In the genomic region with DNA sequence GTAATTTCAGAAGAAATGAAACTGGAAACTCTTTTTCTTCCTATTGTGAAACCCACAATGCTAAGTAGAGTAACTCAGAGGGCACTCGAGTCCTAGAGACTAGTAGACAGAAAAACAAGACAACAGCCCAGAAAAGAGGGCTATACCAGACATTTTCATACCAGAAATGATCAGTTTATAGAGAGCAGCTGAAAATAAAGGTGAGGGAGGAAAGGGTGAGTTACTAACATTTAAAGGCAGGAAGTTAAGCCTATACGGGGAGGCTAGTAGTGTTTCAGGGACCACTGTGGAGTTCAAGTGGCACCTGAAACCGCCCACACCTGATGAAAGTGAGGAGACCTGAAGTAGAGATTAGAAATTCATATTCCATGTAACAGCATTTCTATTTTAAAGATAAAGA, we compare ENCODE assay signal across 17 cellular contexts.
DNase-seq lines count a peak whose midpoint lies in the region; ATAC-seq and TF ChIP-seq lines count a peak whose summit lies in the region.
"Had no signal": no experiment of that assay in that cellular context is flagged by ENCODE, and none has a peak within 500 bp of the region (broad histone marks: within the 10 kb centered on the region; RNA-seq: fewer than 3 reads in every experiment).

No MANE protein-coding gene starts in this region.

- peak; percentile 44 for ATAC-seq in HG03354 (IDR thresholded peaks at IDR 0.05; ENCODE audit: poor library complexity, severe bottlenecking, unreplicated experiment)
- ATAC-seq in activated naive CD8-positive, alpha-beta T cell treated with anti-CD3 and anti-CD28 coated beads, Interleukin-2, amount 50 U/mL, for 24 hours: peak; percentile 76
- ATAC-seq: foreskin keratinocyte had no signal

- H2AK5ac ChIP-seq in mesenchymal stem cell (ENCODE audit: low read length, severe bottlenecking): no peak overlapping the region

- H3K4me3 Mint-ChIP-seq in activated CD4-positive, alpha-beta T cell treated with anti-CD3 and anti-CD28 coated beads, Interleukin-2, amount 10 ng/mL, durations not matched to agents 24 days and 14 days: peak overlapping the region; percentile 56
- peak overlapping the region; percentile 59 for H3K4me3 Mint-ChIP-seq in activated naive CD8-positive, alpha-beta T cell treated with anti-CD3 and anti-CD28 coated beads, Interleukin-2, amount 50 U/mL, for 24 hours
- H3K4me3 Mint-ChIP-seq in progenitor cell of endocrine pancreas (ENCODE audit: low read depth) (no peak overlapping the region), glutamatergic neuron (ENCODE audit: unreplicated experiment) (no peak overlapping the region)
- H3K4me3 Mint-ChIP-seq: nephron progenitor cell had no signal

- no peak overlapping the region for H3K27ac ChIP-seq in mesenchymal stem cell (ENCODE audit: low read length, poor library complexity, severe bottlenecking)
- H3K27ac ChIP-seq: adrenal gland, foreskin keratinocyte, right atrium auricular region, thyroid gland had no signal

- H3K4me3 ChIP-seq in mesenchymal stem cell (ENCODE audit: insufficient read depth in 1 of 2, low read depth in 1 of 2, low read length in 2 of 2): no peak overlapping the region
- H3K4me3 ChIP-seq: adrenal gland, right atrium auricular region, thyroid gland had no signal

- peaks cover 36% of the 10 kb centered on the region for H3K4me1 Mint-ChIP-seq in activated CD4-positive, alpha-beta T cell treated with anti-CD3 and anti-CD28 coated beads, Interleukin-2, amount 10 ng/mL, durations not matched to agents 24 days and 14 days
- peaks cover 65% of the 10 kb centered on the region for H3K4me1 Mint-ChIP-seq in activated naive CD8-positive, alpha-beta T cell treated with anti-CD3 and anti-CD28 coated beads, Interleukin-2, amount 50 U/mL, for 24 hours
- H3K4me1 Mint-ChIP-seq in progenitor cell of endocrine pancreas (ENCODE audit: low read depth): no peaks in the 10 kb centered on the region
- H3K4me1 Mint-ChIP-seq in glutamatergic neuron (ENCODE audit: low read depth, unreplicated experiment): peaks cover 24% of the 10 kb centered on the region

- no peak overlapping the region for H4K91ac ChIP-seq in mesenchymal stem cell (ENCODE audit: low read length)

- H3K36me3 ChIP-seq in mesenchymal stem cell (ENCODE audit: control insufficient read depth in 1 of 2, insufficient read depth in 2 of 2, low read depth in 1 of 2, low read length in 2 of 2): peaks cover 4 to 63% of the 10 kb centered on the region in 2 experiments
- H3K36me3 ChIP-seq: adrenal gland, thyroid gland had no signal

- H3K14ac ChIP-seq in mesenchymal stem cell (ENCODE audit: low read length in 2 of 2): no peak overlapping the region

- intact Hi-C loops in activated CD4-positive, alpha-beta T cell treated with anti-CD3 and anti-CD28 coated beads, Interleukin-2, amount 10 ng/mL, durations not matched to agents 24 days and 14 days (cut with micrococcal nuclease): no loop called here

- no peak overlapping the region for H3K23ac ChIP-seq in mesenchymal stem cell (ENCODE audit: low read length in 2 of 2)

- H3K36me3 Mint-ChIP-seq in activated CD4-positive, alpha-beta T cell treated with anti-CD3 and anti-CD28 coated beads, Interleukin-2, amount 10 ng/mL, durations not matched to agents 24 days and 14 days (ENCODE audit: low read depth): peaks cover 14% of the 10 kb centered on the region
- peaks cover 3% of the 10 kb centered on the region for H3K36me3 Mint-ChIP-seq in activated naive CD8-positive, alpha-beta T cell treated with anti-CD3 and anti-CD28 coated beads, Interleukin-2, amount 50 U/mL, for 24 hours (ENCODE audit: low read depth)
- peaks cover 4% of the 10 kb centered on the region for H3K36me3 Mint-ChIP-seq in progenitor cell of endocrine pancreas (ENCODE audit: insufficient read depth)
- no peaks in the 10 kb centered on the region for H3K36me3 Mint-ChIP-seq in glutamatergic neuron (ENCODE audit: unreplicated experiment)

- WGBS in mesenchymal stem cell: 100% methylated on average over 1 of the region's 3 CpGs

- no peak overlapping the region for H2AFZ ChIP-seq in mesenchymal stem cell (ENCODE audit: low read depth, low read length)

- no peaks in the 10 kb centered on the region for H3K9me3 ChIP-seq in mesenchymal stem cell (ENCODE audit: control insufficient read depth, low read length)
- H3K9me3 ChIP-seq: adrenal gland, right atrium auricular region, thyroid gland had no signal

- H4K8ac ChIP-seq in mesenchymal stem cell (ENCODE audit: low read length): no peak overlapping the region

- H3K9me3 Mint-ChIP-seq in activated CD4-positive, alpha-beta T cell treated with anti-CD3 and anti-CD28 coated beads, Interleukin-2, amount 10 ng/mL, durations not matched to agents 24 days and 14 days: no peaks in the 10 kb centered on the region
- peaks cover 3% of the 10 kb centered on the region for H3K9me3 Mint-ChIP-seq in activated naive CD8-positive, alpha-beta T cell treated with anti-CD3 and anti-CD28 coated beads, Interleukin-2, amount 50 U/mL, for 24 hours
- H3K9me3 Mint-ChIP-seq in progenitor cell of endocrine pancreas (ENCODE audit: low read depth) (no peaks in the 10 kb centered on the region), glutamatergic neuron (ENCODE audit: unreplicated experiment) (peaks cover 4% of the 10 kb centered on the region)
- H3K9me3 Mint-ChIP-seq: nephron progenitor cell had no signal

- H3K4me2 ChIP-seq in mesenchymal stem cell (ENCODE audit: low read length, poor library complexity, severe bottlenecking): no peak overlapping the region

- H3K27ac Mint-ChIP-seq in activated CD4-positive, alpha-beta T cell treated with anti-CD3 and anti-CD28 coated beads, Interleukin-2, amount 10 ng/mL, durations not matched to agents 24 days and 14 days: peak overlapping the region; percentile 73
- H3K27ac Mint-ChIP-seq in activated naive CD8-positive, alpha-beta T cell treated with anti-CD3 and anti-CD28 coated beads, Interleukin-2, amount 50 U/mL, for 24 hours: peak overlapping the region; percentile 82
- H3K27ac Mint-ChIP-seq in progenitor cell of endocrine pancreas (peak overlapping the region; percentile 25), glutamatergic neuron (ENCODE audit: unreplicated experiment) (no peak overlapping the region)
- H3K27ac Mint-ChIP-seq: nephron progenitor cell had no signal

- H2BK120ac ChIP-seq in mesenchymal stem cell (ENCODE audit: low read depth, low read length): no peak overlapping the region

- H3K4me1 ChIP-seq in mesenchymal stem cell (ENCODE audit: control insufficient read depth, insufficient read depth, low read depth, low read length): peaks cover 12% of the 10 kb centered on the region

- H3K18ac ChIP-seq in mesenchymal stem cell (ENCODE audit: low read depth in 1 of 2, low read length in 2 of 2): no peak overlapping the region

- DNase-seq in activated CD4-positive, alpha-beta T cell treated with anti-CD3 and anti-CD28 coated beads, Interleukin-2, amount 10 ng/mL, durations not matched to agents 24 days and 14 days: no peak
- no peak for DNase-seq in activated CD4-positive, alpha-beta T cell treated with anti-CD3 and anti-CD28 coated beads for 48 hours
- DNase-seq in activated naive CD8-positive, alpha-beta T cell treated with anti-CD3 and anti-CD28 coated beads, Interleukin-2, amount 50 U/mL, for 24 hours: no peak
- DNase-seq in progenitor cell of endocrine pancreas (ENCODE audit: low spot score, unreplicated experiment) (no peak), nucleus accumbens (lab: John Stamatoyannopoulos, UW) (no peak), glutamatergic neuron (no peak), mesenchymal stem cell (no peak)
- DNase-seq: adrenal gland, cerebellar nuclear complex, foreskin keratinocyte, NCI-H1092, nephron progenitor cell, Right ventricle myocardium superior, T1000, thyroid gland had no signal

- no peaks in the 10 kb centered on the region for H3K27me3 ChIP-seq in mesenchymal stem cell (ENCODE audit: control insufficient read depth in 1 of 2, insufficient read depth in 1 of 2, low read length in 2 of 2)
- H3K27me3 ChIP-seq: adrenal gland, foreskin keratinocyte, right atrium auricular region, thyroid gland had no signal

- no peak overlapping the region for H2BK5ac ChIP-seq in mesenchymal stem cell (ENCODE audit: low read depth, low read length, poor library complexity, severe bottlenecking)

- H3K9ac ChIP-seq in mesenchymal stem cell (ENCODE audit: low read length): no peak overlapping the region

- H3K4ac ChIP-seq in mesenchymal stem cell (ENCODE audit: low read depth in 1 of 2, low read length in 2 of 2): no peak overlapping the region

- no peak overlapping the region for H2BK15ac ChIP-seq in mesenchymal stem cell (ENCODE audit: low read depth, poor library complexity, severe bottlenecking)

- no peak overlapping the region for H2BK12ac ChIP-seq in mesenchymal stem cell (ENCODE audit: low read length in 2 of 2)

- H3K79me1 ChIP-seq in mesenchymal stem cell (replicated peaks; ENCODE audit: low read length, poor library complexity, severe bottlenecking): peaks cover 11% of the 10 kb centered on the region

- no peaks in the 10 kb centered on the region for H3K27me3 Mint-ChIP-seq in activated CD4-positive, alpha-beta T cell treated with anti-CD3 and anti-CD28 coated beads, Interleukin-2, amount 10 ng/mL, durations not matched to agents 24 days and 14 days
- no peaks in the 10 kb centered on the region for H3K27me3 Mint-ChIP-seq in activated naive CD8-positive, alpha-beta T cell treated with anti-CD3 and anti-CD28 coated beads, Interleukin-2, amount 50 U/mL, for 24 hours
- H3K27me3 Mint-ChIP-seq in progenitor cell of endocrine pancreas (no peaks in the 10 kb centered on the region), glutamatergic neuron (ENCODE audit: unreplicated experiment) (peaks cover 2% of the 10 kb centered on the region)

- TF ChIP-seq CTCF in progenitor cell of endocrine pancreas (IDR thresholded peaks at IDR 0.05; ENCODE audit: unreplicated experiment): no peak
- no peak for TF ChIP-seq CTCF in glutamatergic neuron (IDR thresholded peaks at IDR 0.05; ENCODE audit: partially characterized antibody, unreplicated experiment)

Comparison
In these comparisons a context has a peak if more than half of its experiments do, and no peak if none do; other contexts are left out.
1. H3K4me3 Mint-ChIP-seq: peak in activated CD4-positive, alpha-beta T cell treated with anti-CD3 and anti-CD28 coated beads, Interleukin-2, amount 10 ng/mL, durations not matched to agents 24 days and 14 days (single experiment) and activated naive CD8-positive, alpha-beta T cell treated with anti-CD3 and anti-CD28 coated beads, Interleukin-2, amount 50 U/mL, for 24 hours (single experiment); none in progenitor cell of endocrine pancreas (single experiment) and glutamatergic neuron (single experiment).